In genomic region chr11:64055077-64055476, GRCh38 we compare ENCODE assay signal across 1 cellular context.
TF ChIP-seq lines count a peak whose summit lies in the region.

No MANE protein-coding gene starts in this region.

TF ChIP-seq in H1, 55 proteins besides CTCF, POLR2A, EP300 and RAD21 (continued from another document):
- TF ChIP-seq SP2 (IDR thresholded peaks at IDR 0.05; ENCODE audit: low read length) (no peak), HDAC2 (IDR thresholded peaks at IDR 0.05; ENCODE audit: borderline replicate concordance in 1 of 2, low read depth in 2 of 2, low read length in 2 of 2) (no peak), GABPA (IDR thresholded peaks at IDR 0.05; ENCODE audit: borderline replicate concordance, insufficient read depth, low read length) (no peak), CREB1 (IDR thresholded peaks at IDR 0.05) (no peak), USF2 (IDR thresholded peaks at IDR 0.05; ENCODE audit: low read length) (no peak), TAF1 (IDR thresholded peaks at IDR 0.05; ENCODE audit: low read depth, low read length) (no peak)
